Comparison of ENCODE assay signal across 24 cellular contexts in the genomic region with DNA sequence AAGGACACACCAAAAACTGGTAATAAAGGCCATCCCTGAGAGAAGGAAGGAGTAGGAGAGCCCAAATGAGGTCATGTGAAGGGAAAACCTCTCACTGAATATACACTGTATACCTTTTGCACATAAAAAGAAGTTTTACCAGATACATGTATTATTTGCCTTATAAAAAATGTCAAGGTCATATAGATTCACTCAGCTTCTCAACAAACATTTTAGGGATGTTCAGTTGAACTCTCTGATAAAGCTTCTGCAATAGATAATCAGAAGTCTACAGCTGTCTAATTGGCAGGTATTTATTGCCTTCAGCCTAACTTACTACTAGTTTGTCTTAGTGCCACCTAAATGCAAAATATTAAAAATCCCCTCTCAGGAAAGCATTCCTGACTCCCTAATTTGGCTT.
"Had no signal": no experiment of that assay in that cellular context is flagged by ENCODE, and none has a peak within 500 bp of the region (broad histone marks: within the 10 kb centered on the region; RNA-seq: fewer than 3 reads in every experiment).

No MANE protein-coding gene starts in this region.

- H3K27me3 ChIP-seq: esophagus squamous epithelium, spleen, testis, tibial nerve had no signal

- H3K27ac ChIP-seq: coronary artery, epithelial cell of prostate, esophagus squamous epithelium, left ventricle myocardium inferior, lower lobe of right lung, psoas muscle, spleen, testis, tibial nerve had no signal

- H3K4me3 Mint-ChIP-seq: memory B cell; natural killer cell treated with Interleukin-12 subunit alpha and Interleukin-12 subunit beta and Interleukin-15 and Interleukin-18, amount 100 ng/mL, for 72 hours; stimulated activated memory B cell treated with anti-CD40 and anti-IgM and Interleukin-4, amounts not matched to agents 10 μg/mL and 1 μg/mL and 100 μg/mL, for 72 hours; stimulated activated naive CD8-positive, alpha-beta T cell treated with anti-CD3 and anti-CD28 coated beads, Interleukin-15, amount 100 ng/mL, for 72 hours had no signal

- H3K9me3 Mint-ChIP-seq: memory B cell; natural killer cell treated with Interleukin-12 subunit alpha and Interleukin-12 subunit beta and Interleukin-15 and Interleukin-18, amount 100 ng/mL, for 72 hours; stimulated activated memory B cell treated with anti-CD40 and anti-IgM and Interleukin-4, amounts not matched to agents 10 μg/mL and 1 μg/mL and 100 μg/mL, for 72 hours; stimulated activated naive CD8-positive, alpha-beta T cell treated with anti-CD3 and anti-CD28 coated beads, Interleukin-15, amount 100 ng/mL, for 72 hours had no signal

- H3K9me3 ChIP-seq: esophagus squamous epithelium, left ventricle myocardium inferior, lower lobe of right lung, psoas muscle, spleen, testis, tibial nerve had no signal

- H3K27me3 Mint-ChIP-seq: memory B cell; natural killer cell treated with Interleukin-12 subunit alpha and Interleukin-12 subunit beta and Interleukin-15 and Interleukin-18, amount 100 ng/mL, for 72 hours; stimulated activated memory B cell treated with anti-CD40 and anti-IgM and Interleukin-4, amounts not matched to agents 10 μg/mL and 1 μg/mL and 100 μg/mL, for 72 hours; stimulated activated naive CD8-positive, alpha-beta T cell treated with anti-CD3 and anti-CD28 coated beads, Interleukin-15, amount 100 ng/mL, for 72 hours had no signal

- H3K4me3 ChIP-seq: coronary artery, esophagus squamous epithelium, left ventricle myocardium inferior, lower lobe of right lung, psoas muscle, spleen, testis, tibial nerve had no signal

- DNase-seq: effector memory CD4-positive, alpha-beta T cell; esophagus squamous epithelium; foreskin fibroblast; kidney; left cardiac atrium; left ventricle myocardium inferior; lower lobe of right lung; midbrain; occipital lobe; psoas muscle; retina; spleen; stimulated activated CD4-positive, alpha-beta T cell treated with anti-CD3 and anti-CD28 coated beads, Interleukin-15, amount 100 ng/mL, for 24 hours; stimulated activated CD4-positive, alpha-beta T cell treated with anti-CD3 and anti-CD28 coated beads, Interleukin-1b, Interleukin-23, amount 100 ng/mL, for 48 hours; stimulated activated CD4-positive, alpha-beta T cell treated with anti-CD3 and anti-CD28 coated beads, Interleukin-4, amount 100 ng/mL, for 24 hours; stimulated activated naive CD8-positive, alpha-beta T cell treated with anti-CD3 and anti-CD28 coated beads, Interleukin-15, amount 100 ng/mL, for 72 hours; testis had no signal

- FAIRE-seq: kidney had no signal

- ATAC-seq: left cardiac atrium; lower lobe of right lung; natural killer cell treated with Interleukin-12 subunit alpha and Interleukin-12 subunit beta and Interleukin-15 and Interleukin-18, amount 100 ng/mL, for 72 hours; psoas muscle; sciatic nerve; stimulated activated memory B cell treated with anti-CD40 and anti-IgM and Interleukin-4, amounts not matched to agents 10 μg/mL and 1 μg/mL and 100 μg/mL, for 72 hours; stimulated activated naive CD8-positive, alpha-beta T cell treated with anti-CD3 and anti-CD28 coated beads, Interleukin-15, amount 100 ng/mL, for 72 hours had no signal

- H3K36me3 Mint-ChIP-seq: memory B cell; natural killer cell treated with Interleukin-12 subunit alpha and Interleukin-12 subunit beta and Interleukin-15 and Interleukin-18, amount 100 ng/mL, for 72 hours; stimulated activated memory B cell treated with anti-CD40 and anti-IgM and Interleukin-4, amounts not matched to agents 10 μg/mL and 1 μg/mL and 100 μg/mL, for 72 hours had no signal

- H3K36me3 ChIP-seq: esophagus squamous epithelium, left ventricle myocardium inferior, lower lobe of right lung, spleen, tibial nerve had no signal

- H3K27ac Mint-ChIP-seq: memory B cell; natural killer cell treated with Interleukin-12 subunit alpha and Interleukin-12 subunit beta and Interleukin-15 and Interleukin-18, amount 100 ng/mL, for 72 hours; stimulated activated memory B cell treated with anti-CD40 and anti-IgM and Interleukin-4, amounts not matched to agents 10 μg/mL and 1 μg/mL and 100 μg/mL, for 72 hours; stimulated activated naive CD8-positive, alpha-beta T cell treated with anti-CD3 and anti-CD28 coated beads, Interleukin-15, amount 100 ng/mL, for 72 hours had no signal
